In genomic region chr1:24010650-24011049, GRCh38 we compare ENCODE assay signal across 18 cellular contexts.
"Had no signal": no experiment of that assay in that cellular context is flagged by ENCODE, and none has a peak within 500 bp of the region (broad histone marks: within the 10 kb centered on the region; RNA-seq: fewer than 3 reads in every experiment).

No MANE protein-coding gene starts in this region.

- H2AFZ ChIP-seq: neural progenitor cell had no signal

- H3K4me1 ChIP-seq: neural progenitor cell, testis had no signal

- H3K9me3 ChIP-seq: esophagus muscularis mucosa, sigmoid colon, testis, vagina had no signal

- H3K4me2 ChIP-seq: neural progenitor cell had no signal

- H3K9me3 Mint-ChIP-seq: stimulated activated naive CD8-positive, alpha-beta T cell treated with anti-CD3 and anti-CD28 coated beads, Interleukin-15, amount 100 ng/mL, for 72 hours; T-cell had no signal

- ATAC-seq: activated CD4-positive, CD25-positive, alpha-beta regulatory T cell treated with anti-CD3 and anti-CD28 coated beads, Interleukin-2, amount 50 U/mL, for 24 hours; stimulated activated naive CD8-positive, alpha-beta T cell treated with anti-CD3 and anti-CD28 coated beads, Interleukin-15, amount 100 ng/mL, for 72 hours; T-cell had no signal

- H3K27ac ChIP-seq: esophagus muscularis mucosa, neural progenitor cell, sigmoid colon, testis, vagina had no signal

- H3K9ac ChIP-seq: neural progenitor cell had no signal

- H3K4me3 ChIP-seq: esophagus muscularis mucosa, neural progenitor cell, sigmoid colon, testis, vagina had no signal

- H3K36me3 Mint-ChIP-seq: naive B cell, T-cell had no signal

- H3K27me3 ChIP-seq: esophagus muscularis mucosa, neural progenitor cell, sigmoid colon, testis, vagina had no signal

- H3K27ac Mint-ChIP-seq: neural progenitor cell; stimulated activated naive CD8-positive, alpha-beta T cell treated with anti-CD3 and anti-CD28 coated beads, Interleukin-15, amount 100 ng/mL, for 72 hours; T-cell had no signal

- H3K4me1 Mint-ChIP-seq: stimulated activated naive CD8-positive, alpha-beta T cell treated with anti-CD3 and anti-CD28 coated beads, Interleukin-15, amount 100 ng/mL, for 72 hours; T-cell had no signal

- H3K36me3 ChIP-seq: esophagus muscularis mucosa, neural progenitor cell, sigmoid colon, vagina had no signal

- FAIRE-seq: astrocyte had no signal

- H3K4me3 Mint-ChIP-seq: neural progenitor cell; stimulated activated naive CD8-positive, alpha-beta T cell treated with anti-CD3 and anti-CD28 coated beads, Interleukin-15, amount 100 ng/mL, for 72 hours; T-cell had no signal

- DNase-seq: activated naive CD4-positive, alpha-beta T cell; activated T-cell treated with anti-CD3 and anti-CD28 coated beads for 4 hours; caudate nucleus; cortex of kidney; effector CD4-positive, alpha-beta T cell; hypothalamus; naive B cell; sigmoid colon; stimulated activated CD4-positive, alpha-beta T cell treated with anti-CD3 and anti-CD28 coated beads, Interleukin-1b, Interleukin-23, amount 100 ng/mL, for 48 hours; stimulated activated naive CD8-positive, alpha-beta T cell treated with anti-CD3 and anti-CD28 coated beads, Interleukin-15, amount 100 ng/mL, for 72 hours; T-cell; T-helper 9 cell; testis had no signal
